In genomic region chr22:30239421-30240405, GRCh38 we compare ENCODE assay signal across 22 cellular contexts. TPM values are rescaled to one million over a fixed set of nuclear protein-coding genes. Genes with fewer than 3 reads are reported as not detected.
DNase-seq lines count a peak whose midpoint lies in the region; ATAC-seq and TF ChIP-seq lines count a peak whose summit lies in the region.
"Had no signal": no experiment of that assay in that cellular context is flagged by ENCODE, and none has a peak within 500 bp of the region (broad histone marks: within the 10 kb centered on the region; RNA-seq: fewer than 3 reads in every experiment).

No MANE protein-coding gene starts in this region.

- peak; percentile 45 for DNase-seq in stimulated activated CD4-positive, alpha-beta T cell treated with anti-CD3 and anti-CD28 coated beads, Interleukin-12 subunit alpha, Interleukin-12 subunit beta, amount 100 ng/mL, for 4 hours
- no peak for DNase-seq in stimulated activated CD4-positive, alpha-beta T cell treated with anti-CD3 and anti-CD28 coated beads, Interleukin-4, amount 100 ng/mL, for 24 hours
- no peak for DNase-seq in activated CD8-positive, alpha-beta T cell treated with anti-CD3 and anti-CD28 coated beads for 36 hours
- DNase-seq in kidney tubule cell (ENCODE audit: low spot score) (peak; percentile 77), NCI-H226 (no peak), dorsolateral prefrontal cortex (no peak), COLO668 (lab: John Stamatoyannopoulos, UW; ENCODE audit: unreplicated experiment) (no peak)
- DNase-seq: activated CD4-positive, alpha-beta T cell treated with anti-CD3 and anti-CD28 coated beads for 4 hours; activated T-cell treated with anti-CD3 and anti-CD28 coated beads, Interleukin-2, amount 50 U/mL, for 48 hours; adrenal gland; effector CD8-positive, alpha-beta T cell; esophagus squamous epithelium; GM23248; Kasumi-1; NCI-H1105; NCI-H2107; NCI-H524 had no signal

- H3K9me3 Mint-ChIP-seq in activated CD8-positive, alpha-beta T cell treated with anti-CD3 and anti-CD28 coated beads for 36 hours: no peaks in the 10 kb centered on the region
- H3K9me3 Mint-ChIP-seq: central memory CD8-positive, alpha-beta T cell had no signal

- H3K4me3 Mint-ChIP-seq in activated CD8-positive, alpha-beta T cell treated with anti-CD3 and anti-CD28 coated beads for 36 hours: no peak overlapping the region
- H3K4me3 Mint-ChIP-seq: central memory CD8-positive, alpha-beta T cell; neural progenitor cell had no signal

- H3K4me3 ChIP-seq in dorsolateral prefrontal cortex: no peak overlapping the region
- H3K4me3 ChIP-seq: adrenal gland, esophagus squamous epithelium, GM23248, neural progenitor cell, thoracic aorta had no signal

- no peaks in the 10 kb centered on the region for H3K27me3 Mint-ChIP-seq in activated CD8-positive, alpha-beta T cell treated with anti-CD3 and anti-CD28 coated beads for 36 hours

- POLR2A ChIA-PET in activated CD8-positive, alpha-beta T cell treated with anti-CD3 and anti-CD28 coated beads for 36 hours (lab: Charles Lee): interaction anchor here (1.4 kb wide), 1 partner anchor 58 kb away, joined by 6 read pairs; no protein-coding TSS in a partner anchor

- peaks cover 0 to 8% (median 0%) of the 10 kb centered on the region in 45 donors for H3K27me3 ChIP-seq in dorsolateral prefrontal cortex
- H3K27me3 ChIP-seq: adrenal gland, neural progenitor cell had no signal

- H3K4me1 Mint-ChIP-seq in activated CD8-positive, alpha-beta T cell treated with anti-CD3 and anti-CD28 coated beads for 36 hours (ENCODE audit: low read depth): peaks cover 20% of the 10 kb centered on the region
- H3K4me1 Mint-ChIP-seq: central memory CD8-positive, alpha-beta T cell had no signal

- peak; percentile 17 for ATAC-seq in activated CD8-positive, alpha-beta T cell treated with anti-CD3 and anti-CD28 coated beads for 36 hours
- ATAC-seq in HG03439 (IDR thresholded peaks at IDR 0.05; ENCODE audit: unreplicated experiment): no peak

- H3K27ac ChIP-seq in dorsolateral prefrontal cortex: no peak overlapping the region
- H3K27ac ChIP-seq: esophagus squamous epithelium, GM23248, neural progenitor cell, thoracic aorta had no signal

- intact Hi-C loops in activated CD8-positive, alpha-beta T cell treated with anti-CD3 and anti-CD28 coated beads for 36 hours (cut with micrococcal nuclease): no loop called here
- intact Hi-C loops in dorsolateral prefrontal cortex (cut with DNase I): no loop called here

- no peak overlapping the region for H3K27ac Mint-ChIP-seq in activated CD8-positive, alpha-beta T cell treated with anti-CD3 and anti-CD28 coated beads for 36 hours
- H3K27ac Mint-ChIP-seq: neural progenitor cell had no signal

- H3K36me3 Mint-ChIP-seq in activated CD8-positive, alpha-beta T cell treated with anti-CD3 and anti-CD28 coated beads for 36 hours (ENCODE audit: low read depth): peaks cover 35% of the 10 kb centered on the region
- H3K36me3 Mint-ChIP-seq: neural progenitor cell had no signal

- CTCF ChIA-PET in activated CD8-positive, alpha-beta T cell treated with anti-CD3 and anti-CD28 coated beads for 36 hours (lab: Charles Lee): interaction anchor here (1.6 kb wide), 1 partner anchor 128 kb away, joined by 3 read pairs; no protein-coding TSS in a partner anchor

- no peak for TF ChIP-seq CTCF in activated CD8-positive, alpha-beta T cell treated with anti-CD3 and anti-CD28 coated beads for 36 hours (IDR thresholded peaks at IDR 0.05)
- TF ChIP-seq CTCF in dorsolateral prefrontal cortex (IDR thresholded peaks at IDR 0.05 in 54 of 56, conservative IDR thresholded peaks at IDR 0.05 in 2 of 56; ENCODE audit: low read depth in 1 of 56, partially characterized antibody in 56 of 56): no peak

RNA-seq across cellular contexts. Expression of gene LIF, which starts 6.8 kb away (rescaled TPM):
- total RNA-seq in activated CD8-positive, alpha-beta T cell treated with anti-CD3 and anti-CD28 coated beads for 36 hours: 100 to 1,000 TPM; 160 to 161 TPM
- 1 to 10 TPM in 24 of 120 experiments, under 1 TPM in 53, not detected in 43; 0.10 to 6.6 (median 0.61) TPM for total RNA-seq in dorsolateral prefrontal cortex

RNA-seq across cellular contexts. Expression of gene OSM, which starts 26.9 kb away (rescaled TPM):
- 10 to 100 TPM; 44.3 to 45.7 TPM for total RNA-seq in activated CD8-positive, alpha-beta T cell treated with anti-CD3 and anti-CD28 coated beads for 36 hours
- total RNA-seq in dorsolateral prefrontal cortex: 1 to 10 TPM in 27 of 120 experiments, under 1 TPM in 47, not detected in 46; 0.23 to 6.7 (median 0.77) TPM
- total RNA-seq: glomerular endothelial cell, GM23248 had no signal

RNA-seq across cellular contexts. Expression of gene CASTOR1, which starts 49.6 kb away (rescaled TPM):
- 1 to 10 TPM; 4.2 to 5.1 TPM for total RNA-seq in activated CD8-positive, alpha-beta T cell treated with anti-CD3 and anti-CD28 coated beads for 36 hours
- 10 to 100 TPM in 109 of 120 experiments, 1 to 10 TPM in 11; 4.6 to 43.5 (median 15.5) TPM for total RNA-seq in dorsolateral prefrontal cortex

Comparison
In these comparisons a context has a peak if more than half of its experiments do, and no peak if none do; other contexts are left out.
1. DNase-seq: peak in stimulated activated CD4-positive, alpha-beta T cell treated with anti-CD3 and anti-CD28 coated beads, Interleukin-12 subunit alpha, Interleukin-12 subunit beta, amount 100 ng/mL, for 4 hours (single experiment) and kidney tubule cell (single experiment); none in stimulated activated CD4-positive, alpha-beta T cell treated with anti-CD3 and anti-CD28 coated beads, Interleukin-4, amount 100 ng/mL, for 24 hours (single experiment), activated CD8-positive, alpha-beta T cell treated with anti-CD3 and anti-CD28 coated beads for 36 hours (single experiment), NCI-H226 (single experiment), dorsolateral prefrontal cortex (0 of 10) and COLO668 (single experiment).
2. RNA of gene LIF, which starts 6.8 kb away (total RNA-seq): 160 to 161 TPM in activated CD8-positive, alpha-beta T cell treated with anti-CD3 and anti-CD28 coated beads for 36 hours; 0.10 to 6.6 TPM in dorsolateral prefrontal cortex; every median in the first group is over 10 times any median in the second.
3. RNA of gene OSM, which starts 26.9 kb away (total RNA-seq): 44.3 to 45.7 TPM in activated CD8-positive, alpha-beta T cell treated with anti-CD3 and anti-CD28 coated beads for 36 hours; 0.23 to 6.7 TPM in dorsolateral prefrontal cortex; every median in the first group is over 4 times any median in the second.